Comparison of ENCODE assay signal across 8 cellular contexts in genomic region chr16:53100131-53100748, GRCh38. TPM values are rescaled to one million over a fixed set of nuclear protein-coding genes. Genes with fewer than 3 reads are reported as not detected.
DNase-seq lines count a peak whose midpoint lies in the region; ATAC-seq, FAIRE-seq and TF ChIP-seq lines count a peak whose summit lies in the region.

No MANE protein-coding gene starts in this region.

- H3K9ac ChIP-seq in OCI-LY1 (ENCODE audit: low read length) (peak overlapping the region; percentile 68), endothelial cell of umbilical vein (replicated peaks; ENCODE audit: extremely low read depth, insufficient read depth, low read length) (peak overlapping the region; percentile 83)

- POLR2A ChIA-PET in CD8-positive, alpha-beta T cell (lab: Charles Lee): interaction anchor here (1.6 kb wide), 1 partner anchor 45 kb away, joined by 3 read pairs; the partner anchor contains the start of gene CHD9
- POLR2A ChIA-PET in endothelial cell of umbilical vein (lab: Charles Lee): interaction anchor here (0.7 to 2.0 kb wide), 2 partner anchors 8 to 44 kb away, joined by 4 to 11 read pairs; partner anchors contain the start of gene CHD9

- H3K9me1 ChIP-seq in endothelial cell of umbilical vein (replicated peaks; ENCODE audit: control insufficient read depth, extremely low read depth, insufficient read depth, low read length): no peaks in the 10 kb centered on the region

- ATAC-seq in CD8-positive, alpha-beta T cell: no peak
- ATAC-seq in pancreas (no peak), HG02852 (IDR thresholded peaks at IDR 0.05; ENCODE audit: unreplicated experiment) (no peak)

- BruUV-seq in endothelial cell of umbilical vein (replicated peaks; lab: Mats Ljungman, UMichigan): no TSS peak

- H3K4me1 Mint-ChIP-seq in CD8-positive, alpha-beta T cell (ENCODE audit: low read depth): peaks cover 26% of the 10 kb centered on the region

- no peaks in the 10 kb centered on the region for H3K9me3 Mint-ChIP-seq in CD8-positive, alpha-beta T cell

- H3K79me2 ChIP-seq in OCI-LY1 (ENCODE audit: insufficient read depth, low read length): no peaks in the 10 kb centered on the region; the same call in 1 of the 2 replicates
- peaks cover 6% of the 10 kb centered on the region for H3K79me2 ChIP-seq in endothelial cell of umbilical vein (ENCODE audit: control insufficient read depth, insufficient read depth, low read length)

- TF ChIP-seq POLR2A in endothelial cell of umbilical vein (IDR thresholded peaks at IDR 0.05; ENCODE audit: low read depth, low read length): no peak

- H3K27me3 ChIP-seq in CD8-positive, alpha-beta T cell (ENCODE audit: insufficient read depth, low read length): no peaks in the 10 kb centered on the region
- H3K27me3 ChIP-seq in OCI-LY1 (ENCODE audit: insufficient read depth, low read length): no peaks in the 10 kb centered on the region
- no peaks in the 10 kb centered on the region for H3K27me3 ChIP-seq in endothelial cell of umbilical vein (ENCODE audit: control insufficient read depth in 2 of 2, insufficient read depth in 2 of 2, low read length in 2 of 2)
- no peaks in the 10 kb centered on the region for H3K27me3 ChIP-seq in pancreas

- no peak overlapping the region for H3K4me3 ChIP-seq in CD8-positive, alpha-beta T cell (ENCODE audit: low read depth, low read length)
- peak overlapping the region; percentile 59 for H3K4me3 ChIP-seq in OCI-LY1 (ENCODE audit: low read depth, low read length, poor library complexity, severe bottlenecking)
- H3K4me3 ChIP-seq in endothelial cell of umbilical vein (replicated peaks in 1 of 3; ENCODE audit: insufficient read depth in 1 of 3, low read depth in 1 of 3, low read length in 3 of 3): peak overlapping the region in 2 of 3 experiments; percentile 18 to 23
- H3K4me3 ChIP-seq in pancreas: peak overlapping the region in 3 of 4 donors; percentile 16 to 39 (median 22)

- H3K4me2 ChIP-seq in OCI-LY1 (ENCODE audit: low read length) (peak overlapping the region; percentile 81), endothelial cell of umbilical vein (ENCODE audit: insufficient read depth, low read length) (peak overlapping the region; percentile 66)

- no peaks in the 10 kb centered on the region for H3K36me3 ChIP-seq in CD8-positive, alpha-beta T cell (ENCODE audit: insufficient read depth, low read length)
- 0 out of 2 replicates have a peak, but pooled peaks cover under 1% of the 10 kb centered on the region for H3K36me3 ChIP-seq in OCI-LY1 (ENCODE audit: insufficient read depth, low read length)
- H3K36me3 ChIP-seq in endothelial cell of umbilical vein (ENCODE audit: control insufficient read depth in 2 of 2, extremely low read depth in 1 of 2, insufficient read depth in 2 of 2, low read length in 2 of 2): no peaks in the 10 kb centered on the region
- no peaks in the 10 kb centered on the region for H3K36me3 ChIP-seq in pancreas

- H3K4me1 ChIP-seq in CD8-positive, alpha-beta T cell (ENCODE audit: insufficient read depth, low read length): peaks cover 21% of the 10 kb centered on the region
- peaks cover 25% of the 10 kb centered on the region for H3K4me1 ChIP-seq in OCI-LY1 (ENCODE audit: insufficient read depth, low read length, severe bottlenecking)
- H3K4me1 ChIP-seq in endothelial cell of umbilical vein (ENCODE audit: control insufficient read depth, extremely low read depth, insufficient read depth, low read length): peaks cover 43% of the 10 kb centered on the region
- H3K4me1 ChIP-seq in pancreas: peaks cover 8 to 16% (median 12%) of the 10 kb centered on the region in 3 donors

- H3K27me3 Mint-ChIP-seq in CD8-positive, alpha-beta T cell (ENCODE audit: low read depth): no peaks in the 10 kb centered on the region

- no peaks in the 10 kb centered on the region for H3K36me3 Mint-ChIP-seq in CD8-positive, alpha-beta T cell

- no peak for TF ChIP-seq CTCF in CD8-positive, alpha-beta T cell (IDR thresholded peaks at IDR 0.05)
- TF ChIP-seq CTCF in OCI-LY1 (IDR thresholded peaks at IDR 0.05; ENCODE audit: low read length): no peak
- no peak for TF ChIP-seq CTCF in endothelial cell of umbilical vein (IDR thresholded peaks at IDR 0.05; ENCODE audit: extremely low read depth in 1 of 2, insufficient read depth in 1 of 2, low read depth in 1 of 2, low read length in 2 of 2)
- TF ChIP-seq CTCF in pancreas (IDR thresholded peaks at IDR 0.05): no peak

- no peaks in the 10 kb centered on the region for H3K9me3 ChIP-seq in CD8-positive, alpha-beta T cell (ENCODE audit: low read length)
- no peaks in the 10 kb centered on the region for H3K9me3 ChIP-seq in OCI-LY1 (ENCODE audit: low read length)
- no peaks in the 10 kb centered on the region for H3K9me3 ChIP-seq in endothelial cell of umbilical vein (replicated peaks; ENCODE audit: control insufficient read depth, insufficient read depth, low read length)
- H3K9me3 ChIP-seq in pancreas: no peaks in the 10 kb centered on the region

- DNase-seq in CD8-positive, alpha-beta T cell: no peak
- DNase-seq in endothelial cell of umbilical vein (ENCODE audit: low read depth, low spot score): no peak
- DNase-seq in pancreas: no peak
- no peak for DNase-seq in NK-92 (lab: John Stamatoyannopoulos, UW; ENCODE audit: unreplicated experiment)
- DNase-seq in NCI-H226: no peak
- DNase-seq in activated CD4-positive, alpha-beta T cell treated with anti-CD3 and anti-CD28 coated beads for 48 hours: no peak

- WGBS in pancreas, 2 donors: 50 to 56% methylated on average over 9 of the region's 9 CpGs

- peak overlapping the region; percentile 91 for H3K27ac Mint-ChIP-seq in CD8-positive, alpha-beta T cell

- peak overlapping the region; percentile 78 for H3K4me3 Mint-ChIP-seq in CD8-positive, alpha-beta T cell

- no peak for FAIRE-seq in endothelial cell of umbilical vein (lab: Jason Lieb, UNC)
- no peak for FAIRE-seq in pancreas (lab: Jason Lieb, UNC)

- H3K9me2 ChIP-seq in OCI-LY1 (ENCODE audit: low read depth, low read length): no peaks in the 10 kb centered on the region; the same call in 1 of the 2 replicates

- CTCF ChIA-PET in CD8-positive, alpha-beta T cell (lab: Charles Lee): interaction anchor here (1.3 to 3.7 kb wide), 2 partner anchors 45 to 60 kb away, joined by 4 to 23 read pairs; partner anchors contain the start of gene CHD9
- CTCF ChIA-PET in endothelial cell of umbilical vein (lab: Charles Lee): interaction anchor here (0.6 to 4.8 kb wide), 10 partner anchors 10 to 403 kb away, joined by 3 to 62 read pairs (median 7); partner anchors contain the start of genes AKTIP and CHD9

- no peaks in the 10 kb centered on the region for H3F3A ChIP-seq in OCI-LY1 (ENCODE audit: insufficient read depth, low read length)

- no peak overlapping the region for H2AFZ ChIP-seq in OCI-LY1 (ENCODE audit: low read length)
- peak overlapping the region; percentile 61 for H2AFZ ChIP-seq in endothelial cell of umbilical vein (ENCODE audit: low read depth, low read length)

- dilution Hi-C loops in endothelial cell of umbilical vein (cut with MboI; ENCODE audit: extremely low pct_ligation_motif_present, low sequenced_read_pairs): no loop called here

- H4K20me1 ChIP-seq in OCI-LY1 (ENCODE audit: insufficient read depth, low read length) (no peaks in the 10 kb centered on the region), endothelial cell of umbilical vein (replicated peaks; ENCODE audit: control insufficient read depth, extremely low read depth, insufficient read depth, low read length) (no peaks in the 10 kb centered on the region)

- no peak overlapping the region for H3K27ac ChIP-seq in CD8-positive, alpha-beta T cell (ENCODE audit: low read depth, low read length)
- peak overlapping the region; percentile 93 for H3K27ac ChIP-seq in OCI-LY1 (ENCODE audit: low read depth, low read length, poor library complexity, severe bottlenecking)
- H3K27ac ChIP-seq in endothelial cell of umbilical vein (ENCODE audit: insufficient read depth, low read depth, low read length): peak overlapping the region; percentile 98
- peak overlapping the region; percentile 70 to 95 (median 86) for H3K27ac ChIP-seq in pancreas

- intact Hi-C loops in CD8-positive, alpha-beta T cell (cut with DNase I, micrococcal nuclease): loop anchor here in 1 of 2 experiments (5.0 kb wide), 1 partner anchor 33 kb away; no protein-coding TSS in a partner anchor
- intact Hi-C loops in endothelial cell of umbilical vein (cut with micrococcal nuclease) (no loop called here), pancreas (cut with DNase I) (no loop called here)

TF ChIP-seq in endothelial cell of umbilical vein, 7 proteins besides CTCF, POLR2A, EP300 and RAD21 (continues in another document):
- TF ChIP-seq GATA2 (IDR thresholded peaks at IDR 0.05; ENCODE audit: insufficient read depth, insufficient read length, low read depth, low read length): no peak
- no peak for TF ChIP-seq FOS (IDR thresholded peaks at IDR 0.05; ENCODE audit: borderline replicate concordance, insufficient read depth, low read length)
- no peak for TF ChIP-seq MYC (IDR thresholded peaks at IDR 0.05; ENCODE audit: low read depth, low read length)
- no peak for TF ChIP-seq POLR2AphosphoS5 (IDR thresholded peaks at IDR 0.05; ENCODE audit: insufficient read depth, low read depth, low read length)

RNA-seq across cellular contexts. Expression of gene CHD9, which starts 45.4 kb away (rescaled TPM):
- total RNA-seq in CD8-positive, alpha-beta T cell: 10 to 100 TPM; 23.2 to 23.5 TPM
- total RNA-seq in endothelial cell of umbilical vein (59.2 and 62.1 TPM in 2 replicates), pancreas (10 to 100 TPM; 23.5 to 40.9 (median 30.8) TPM)
- polyA plus RNA-seq in endothelial cell of umbilical vein (8.6 and 9.9 TPM in 2 replicates), pancreas (1 to 10 TPM; 7.2 to 9.9 TPM)
- 10.7 and 11.8 TPM in 2 replicates for polyA plus RNA-seq in endothelial cell of umbilical vein (2011; cell fraction: cytosol; rRNA removed)
- 54.6 and 64.1 TPM in 2 replicates for polyA plus RNA-seq in endothelial cell of umbilical vein (2011; cell fraction: nucleus; rRNA removed)
- 21.5 and 28.0 TPM in 2 replicates for polyA plus RNA-seq in endothelial cell of umbilical vein (2012)
- 96.2 and 101 TPM in 2 replicates for polyA minus RNA-seq in endothelial cell of umbilical vein
- 18.7 TPM for polyA minus RNA-seq in endothelial cell of umbilical vein (2011; cell fraction: cytosol; rRNA and poly(A)+ RNA removed)
- 134 and 216 TPM in 2 replicates for polyA minus RNA-seq in endothelial cell of umbilical vein (2011; cell fraction: nucleus; rRNA and poly(A)+ RNA removed)

RNA-seq across cellular contexts. Expression of gene CHD9NB, which starts 47.5 kb away (rescaled TPM):
- not detected for total RNA-seq in CD8-positive, alpha-beta T cell
- total RNA-seq in endothelial cell of umbilical vein (0.66 and 1.7 TPM in 2 replicates), pancreas (1 to 10 TPM; 1.6 to 4.2 (median 2.9) TPM)
- polyA plus RNA-seq in endothelial cell of umbilical vein (0.35 and 0.44 TPM in 2 replicates), pancreas (10 to 100 TPM in 1 of 2 donors, 1 to 10 TPM in 1; 3.3 to 22.1 TPM)
- 0.58 TPM in 2 replicates for polyA plus RNA-seq in endothelial cell of umbilical vein (2011; cell fraction: cytosol; rRNA removed)
- polyA plus RNA-seq in endothelial cell of umbilical vein (2011; cell fraction: nucleus; rRNA removed): 0.94 and 1.2 TPM in 2 replicates
- polyA plus RNA-seq in endothelial cell of umbilical vein (2012): 0.71 and 1.5 TPM in 2 replicates
- polyA minus RNA-seq in endothelial cell of umbilical vein: 0.53 and 1.4 TPM in 2 replicates
- not detected for polyA minus RNA-seq in endothelial cell of umbilical vein (2011; cell fraction: cytosol; rRNA and poly(A)+ RNA removed)
- 0.72 and 1.3 TPM in 2 replicates for polyA minus RNA-seq in endothelial cell of umbilical vein (2011; cell fraction: nucleus; rRNA and poly(A)+ RNA removed)
